ENCODE assay signal across 12 cellular contexts in genomic region chr19:15456871-15457700, GRCh38. TPM values are rescaled to one million over a fixed set of nuclear protein-coding genes. Genes with fewer than 3 reads are reported as not detected.
A peak's percentile ranks its signal among the peaks of the same experiment; 100 is the strongest.
DNase-seq lines count a peak whose midpoint lies in the region; ATAC-seq and TF ChIP-seq lines count a peak whose summit lies in the region.
"Had no signal": no experiment of that assay in that cellular context is flagged by ENCODE, and none has a peak within 500 bp of the region (broad histone marks: within the 10 kb centered on the region; RNA-seq: fewer than 3 reads in every experiment).

No MANE protein-coding gene starts in this region.

- no peaks in the 10 kb centered on the region for H3K27me3 ChIP-seq in vagina
- H3K27me3 ChIP-seq in BE2C = peaks cover 24% of the 10 kb centered on the region

- H3K27ac Mint-ChIP-seq in T-helper 17 cell = no peak overlapping the region

- TF ChIP-seq CTCF in vagina (IDR thresholded peaks at IDR 0.05) = no peak
- no peak for TF ChIP-seq CTCF in BE2C (IDR thresholded peaks at IDR 0.05; ENCODE audit: low read depth, low read length)

- no peak overlapping the region for H3K4me3 Mint-ChIP-seq in T-helper 17 cell
- H3K4me3 Mint-ChIP-seq: CD4-positive, alpha-beta memory T cell had no signal

- H3K4me3 ChIP-seq in vagina (peak overlapping the region; percentile 25), BE2C (ENCODE audit: low read depth, low read length) (no peak overlapping the region)

- intact Hi-C loops in vagina (cut with DNase I) = loop anchor here (10.0 kb wide), 1 partner anchor 98 kb away; no protein-coding TSS in a partner anchor

- H3K36me3 Mint-ChIP-seq in T-helper 17 cell (ENCODE audit: low read depth) = peaks cover 4% of the 10 kb centered on the region

- H3K4me1 ChIP-seq in vagina = peaks cover 32% of the 10 kb centered on the region
- peaks cover 5% of the 10 kb centered on the region for H3K4me1 ChIP-seq in BE2C

- H3K9me3 ChIP-seq in T-helper 17 cell (ENCODE audit: control insufficient read depth, low read length, poor library complexity, severe bottlenecking) (no peaks in the 10 kb centered on the region), vagina (no peaks in the 10 kb centered on the region), BE2C (no peaks in the 10 kb centered on the region)
- H3K9me3 ChIP-seq: sigmoid colon had no signal

- peak; percentile 21 for ATAC-seq in T-helper 17 cell

- peaks cover 22% of the 10 kb centered on the region for H3K4me1 Mint-ChIP-seq in T-helper 17 cell

- H3K27me3 Mint-ChIP-seq in T-helper 17 cell = no peaks in the 10 kb centered on the region
- H3K27me3 Mint-ChIP-seq: CD4-positive, alpha-beta memory T cell had no signal

- DNase-seq in stimulated activated CD4-positive, alpha-beta T cell treated with anti-CD3 and anti-CD28 coated beads, Interleukin-1b, Interleukin-23, amount 100 ng/mL, for 48 hours = peak; percentile 43
- DNase-seq in stimulated activated CD4-positive, alpha-beta T cell treated with anti-CD3 and anti-CD28 coated beads, Interleukin-4, amount 100 ng/mL, for 1 hour = no peak
- no peak for DNase-seq in T-helper 17 cell
- peak; percentile 74 for DNase-seq in islet precursor cell
- DNase-seq in vagina (ENCODE audit: extremely low spot score in 2 of 2) = no peak
- DNase-seq in retina = no peak
- no peak for DNase-seq in substantia nigra (lab: John Stamatoyannopoulos, UW)
- no peak for DNase-seq in BE2C
- DNase-seq: activated T-cell treated with anti-CD3 and anti-CD28 coated beads, Interleukin-2, amount 50 U/mL, for 1 hour; CD4-positive, alpha-beta memory T cell; sigmoid colon had no signal

- H3K27ac ChIP-seq in vagina (no peak overlapping the region), substantia nigra (ENCODE audit: low read depth, low read length, poor library complexity, severe bottlenecking) (no peak overlapping the region)
- H3K27ac ChIP-seq: sigmoid colon had no signal

- no peak for TF ChIP-seq POLR2A in vagina (IDR thresholded peaks at IDR 0.05)

- H3K36me3 ChIP-seq in vagina = no peaks in the 10 kb centered on the region
- no peaks in the 10 kb centered on the region for H3K36me3 ChIP-seq in BE2C
- H3K36me3 ChIP-seq: sigmoid colon had no signal

RNA-seq across cellular contexts. Expression of gene RASAL3, which starts 7.3 kb away (rescaled TPM):
- total RNA-seq in T-helper 17 cell = 100 to 1,000 TPM; 103 to 121 TPM
- total RNA-seq in vagina = 7.9 TPM
- polyA plus RNA-seq in BE2C (2012; ENCODE audit: insufficient read depth, insufficient read length, low read depth) = not detected
- total RNA-seq: SK-MEL-5 had no signal

RNA-seq across cellular contexts. Expression of gene WIZ, which starts 7.3 kb away (rescaled TPM):
- total RNA-seq in T-helper 17 cell (10 to 100 TPM; 17.1 to 19.2 TPM), vagina (44.4 TPM)
- 119 TPM for polyA plus RNA-seq in BE2C (2012; ENCODE audit: insufficient read depth, insufficient read length, low read depth)

RNA-seq across cellular contexts. Expression of gene PGLYRP2, which starts 22.2 kb away (rescaled TPM):
- not detected for total RNA-seq in T-helper 17 cell
- not detected for total RNA-seq in vagina
- polyA plus RNA-seq in BE2C (2012; ENCODE audit: insufficient read depth, insufficient read length, low read depth) = not detected
- total RNA-seq: sigmoid colon, SK-MEL-5 had no signal

RNA-seq across cellular contexts. Expression of gene AKAP8L, which starts 38.3 kb away (rescaled TPM):
- total RNA-seq in T-helper 17 cell (100 to 1,000 TPM; 116 to 123 TPM), vagina (127 TPM)
- 405 TPM for polyA plus RNA-seq in BE2C (2012; ENCODE audit: insufficient read depth, insufficient read length, low read depth)

RNA-seq across cellular contexts. Expression of gene CYP4F22, which starts 51.2 kb away (rescaled TPM):
- total RNA-seq in T-helper 17 cell = 1 to 10 TPM in 1 of 2 donors, under 1 TPM in 1; 0.44 to 1.4 TPM
- 12.3 TPM for total RNA-seq in vagina
- not detected for polyA plus RNA-seq in BE2C (2012; ENCODE audit: insufficient read depth, insufficient read length, low read depth)
- total RNA-seq: sigmoid colon, SK-MEL-5 had no signal

Comparison
In these comparisons a context has a peak if more than half of its experiments do, and no peak if none do; other contexts are left out.
1. DNase-seq: peak in stimulated activated CD4-positive, alpha-beta T cell treated with anti-CD3 and anti-CD28 coated beads, Interleukin-1b, Interleukin-23, amount 100 ng/mL, for 48 hours (single experiment) and islet precursor cell (single experiment); none in stimulated activated CD4-positive, alpha-beta T cell treated with anti-CD3 and anti-CD28 coated beads, Interleukin-4, amount 100 ng/mL, for 1 hour (single experiment), T-helper 17 cell (0 of 3), vagina (0 of 2), retina (single experiment), substantia nigra (0 of 49) and BE2C (single experiment).
2. RNA of gene RASAL3, which starts 7.3 kb away (total RNA-seq): 103 to 121 TPM in T-helper 17 cell; 7.9 TPM in vagina (single experiment); every median in the first group is over 10 times any median in the second.